1 cellular context compared by ENCODE assay signal in the genomic region with DNA sequence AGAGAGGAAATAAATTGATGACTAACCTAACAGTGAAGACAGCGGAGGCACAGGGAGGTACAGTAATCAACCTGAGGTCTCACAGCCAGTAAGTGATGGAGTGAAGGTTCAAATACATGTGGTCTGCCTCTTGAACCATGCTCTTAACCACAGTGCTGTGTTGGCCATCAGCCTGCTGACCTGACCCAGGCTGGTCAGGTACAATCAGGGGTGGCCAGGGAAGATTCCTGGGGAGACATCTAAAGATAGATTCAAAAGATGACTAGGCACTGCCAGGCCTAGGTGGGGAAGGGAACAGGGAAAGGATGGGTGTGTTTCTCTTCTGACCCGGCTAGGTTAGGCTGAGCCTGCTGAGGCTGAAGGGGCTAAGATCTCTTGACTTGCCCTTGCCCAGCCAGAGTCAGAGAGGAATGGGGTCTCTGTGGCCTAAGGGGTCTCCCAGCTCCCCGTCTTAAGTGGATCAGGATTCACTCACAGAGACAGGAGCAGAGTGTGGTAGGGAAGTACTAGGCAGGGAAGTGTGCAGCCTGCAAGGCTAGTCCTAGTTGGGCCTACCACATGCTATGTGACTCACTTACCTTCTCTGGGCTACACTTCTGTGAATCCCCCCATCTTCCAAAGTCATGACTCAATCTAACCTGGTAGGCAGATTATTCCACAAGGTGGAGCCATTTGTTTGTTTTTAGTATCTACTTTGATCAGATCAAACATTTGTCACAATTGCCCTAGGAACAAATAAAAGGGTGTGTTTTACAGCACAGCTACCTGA.
TF ChIP-seq lines count a peak whose summit lies in the region.

No MANE protein-coding gene starts in this region.

TF ChIP-seq in liver, 16 proteins besides CTCF, POLR2A, EP300 and RAD21 (continued from another document):
- TF ChIP-seq ATF3 (IDR thresholded peaks at IDR 0.05), result no peak
- no peak for TF ChIP-seq JUND (IDR thresholded peaks at IDR 0.05)
- no peak for TF ChIP-seq FOXA1 (IDR thresholded peaks at IDR 0.05)
- TF ChIP-seq HNF4A (conservative IDR thresholded peaks at IDR 0.05), result no peak
- TF ChIP-seq NR2F2 (IDR thresholded peaks at IDR 0.05), result no peak
